8 cellular contexts compared by ENCODE assay signal in genomic region chr5:172113036-172113435, GRCh38.
A peak's percentile ranks its signal among the peaks of the same experiment; 100 is the strongest.
DNase-seq lines count a peak whose midpoint lies in the region; ATAC-seq and TF ChIP-seq lines count a peak whose summit lies in the region.

No MANE protein-coding gene starts in this region.

- H3K4me3 ChIP-seq in trophoblast cell (ENCODE audit: low read depth, low read length) (no peak overlapping the region), ovary (no peak overlapping the region)

- no peak overlapping the region for H2BK120ac ChIP-seq in trophoblast cell (ENCODE audit: insufficient read depth, low read length, poor library complexity)

- no peak for TF ChIP-seq EP300 in ovary (IDR thresholded peaks at IDR 0.05)

- H3K27ac ChIP-seq in trophoblast cell (ENCODE audit: low read depth, low read length) (no peak overlapping the region), ovary (no peak overlapping the region)

- H3K4ac ChIP-seq in trophoblast cell (ENCODE audit: low read depth, low read length), result no peak overlapping the region

- H3K4me1 ChIP-seq in trophoblast cell (ENCODE audit: control insufficient read depth in 1 of 2, insufficient read depth in 2 of 2, low read length in 2 of 2), result peaks cover 4 to 6% of the 10 kb centered on the region in 2 experiments
- peaks cover 4% of the 10 kb centered on the region for H3K4me1 ChIP-seq in ovary (ENCODE audit: insufficient read depth)

- H3K4me1 Mint-ChIP-seq in T-helper 2 cell treated with Interferon-gamma antibody and Interleukin-4, amounts not matched to agents 5 μg/mL and 100 μg/mL, for 36 hours (ENCODE audit: low read depth), result peaks cover 70% of the 10 kb centered on the region
- H3K4me1 Mint-ChIP-seq in activated naive CD8-positive, alpha-beta T cell treated with anti-CD3 and anti-CD28 coated beads, Interleukin-2, amount 50 U/mL, for 24 hours, result peaks cover 82% of the 10 kb centered on the region

- TF ChIP-seq CTCF in ovary (IDR thresholded peaks at IDR 0.05), result no peak

- H3K27ac Mint-ChIP-seq in T-helper 2 cell treated with Interferon-gamma antibody and Interleukin-4, amounts not matched to agents 5 μg/mL and 100 μg/mL, for 36 hours, result peak overlapping the region; percentile 92
- peak overlapping the region; percentile 90 for H3K27ac Mint-ChIP-seq in activated naive CD8-positive, alpha-beta T cell treated with anti-CD3 and anti-CD28 coated beads, Interleukin-2, amount 50 U/mL, for 24 hours

- H2AK5ac ChIP-seq in trophoblast cell (ENCODE audit: low read length), result no peak overlapping the region

- no peak overlapping the region for H4K12ac ChIP-seq in trophoblast cell (ENCODE audit: low read depth, low read length)

- ATAC-seq in GM18498 (IDR thresholded peaks at IDR 0.05; ENCODE audit: unreplicated experiment), result peak; percentile 30
- peak; percentile 14 for ATAC-seq in activated naive CD8-positive, alpha-beta T cell treated with anti-CD3 and anti-CD28 coated beads, Interleukin-2, amount 50 U/mL, for 24 hours
- ATAC-seq in HG03457 (IDR thresholded peaks at IDR 0.05; ENCODE audit: unreplicated experiment), result no peak
- no peak for ATAC-seq in GM21447 (IDR thresholded peaks at IDR 0.05; ENCODE audit: unreplicated experiment)

- H3K79me1 ChIP-seq in trophoblast cell (ENCODE audit: low read length), result no peaks in the 10 kb centered on the region

- H3K79me2 ChIP-seq in trophoblast cell (ENCODE audit: control insufficient read depth, insufficient read depth, low read length, poor library complexity), result no peaks in the 10 kb centered on the region

- no peak overlapping the region for H2BK12ac ChIP-seq in trophoblast cell (ENCODE audit: low read length)

- H3K23ac ChIP-seq in trophoblast cell (ENCODE audit: low read length), result no peak overlapping the region

- no peak overlapping the region for H3K14ac ChIP-seq in trophoblast cell (ENCODE audit: low read length)

- no peaks in the 10 kb centered on the region for H3K27me3 Mint-ChIP-seq in T-helper 2 cell treated with Interferon-gamma antibody and Interleukin-4, amounts not matched to agents 5 μg/mL and 100 μg/mL, for 36 hours (ENCODE audit: low read depth)
- peaks cover 4% of the 10 kb centered on the region for H3K27me3 Mint-ChIP-seq in activated naive CD8-positive, alpha-beta T cell treated with anti-CD3 and anti-CD28 coated beads, Interleukin-2, amount 50 U/mL, for 24 hours

- no peak overlapping the region for H4K8ac ChIP-seq in trophoblast cell (ENCODE audit: low read depth, low read length)

- no peak overlapping the region for H4K91ac ChIP-seq in trophoblast cell (ENCODE audit: low read depth, low read length)

- H3K9me3 Mint-ChIP-seq in T-helper 2 cell treated with Interferon-gamma antibody and Interleukin-4, amounts not matched to agents 5 μg/mL and 100 μg/mL, for 36 hours, result peaks cover 5% of the 10 kb centered on the region
- peaks cover 4% of the 10 kb centered on the region for H3K9me3 Mint-ChIP-seq in activated naive CD8-positive, alpha-beta T cell treated with anti-CD3 and anti-CD28 coated beads, Interleukin-2, amount 50 U/mL, for 24 hours

- H3K9ac ChIP-seq in trophoblast cell (ENCODE audit: low read length), result no peak overlapping the region

- intact Hi-C loops in ovary (cut with DNase I), result loop anchor here in 1 of 4 donors (5.0 kb wide), 1 partner anchor 74 kb away; the partner anchor contains the start of gene STK10

- H3K9me3 ChIP-seq in trophoblast cell (ENCODE audit: insufficient read depth, low read depth, low read length) (peaks cover 1% of the 10 kb centered on the region), ovary (no peaks in the 10 kb centered on the region)

- H2AFZ ChIP-seq in trophoblast cell (ENCODE audit: insufficient read depth, low read length, poor library complexity), result no peak overlapping the region

- H3K36me3 ChIP-seq in trophoblast cell (ENCODE audit: control insufficient read depth in 1 of 2, insufficient read depth in 2 of 2, low read length in 2 of 2) (peaks cover 11 to 23% of the 10 kb centered on the region in 2 experiments), ovary (no peaks in the 10 kb centered on the region)

- H3K4me3 Mint-ChIP-seq in T-helper 2 cell treated with Interferon-gamma antibody and Interleukin-4, amounts not matched to agents 5 μg/mL and 100 μg/mL, for 36 hours, result peak overlapping the region; percentile 62
- H3K4me3 Mint-ChIP-seq in activated naive CD8-positive, alpha-beta T cell treated with anti-CD3 and anti-CD28 coated beads, Interleukin-2, amount 50 U/mL, for 24 hours, result peak overlapping the region; percentile 73

- no peak overlapping the region for H2BK5ac ChIP-seq in trophoblast cell (ENCODE audit: low read depth, low read length, poor library complexity)

- WGBS in trophoblast cell (ENCODE audit: extremely low coverage, insufficient coverage, insufficient read length), result no CpG with 5 or more reads among the region's 7 CpGs
- 92 to 98% (median 93%) methylated on average over 7 of the region's 7 CpGs for WGBS in ovary, 3 donors

- H3K36me3 Mint-ChIP-seq in T-helper 2 cell treated with Interferon-gamma antibody and Interleukin-4, amounts not matched to agents 5 μg/mL and 100 μg/mL, for 36 hours (ENCODE audit: low read depth), result peaks cover 69% of the 10 kb centered on the region
- H3K36me3 Mint-ChIP-seq in activated naive CD8-positive, alpha-beta T cell treated with anti-CD3 and anti-CD28 coated beads, Interleukin-2, amount 50 U/mL, for 24 hours (ENCODE audit: low read depth), result peaks cover 34% of the 10 kb centered on the region

- no peak overlapping the region for H3K18ac ChIP-seq in trophoblast cell (ENCODE audit: low read length)

- no peak for TF ChIP-seq POLR2A in ovary (IDR thresholded peaks at IDR 0.05)

- no peak overlapping the region for H3K4me2 ChIP-seq in trophoblast cell (ENCODE audit: low read length)

- H3K27me3 ChIP-seq in trophoblast cell (ENCODE audit: insufficient read depth, low read length) (no peaks in the 10 kb centered on the region), ovary (no peaks in the 10 kb centered on the region)

- peak; percentile 80 for DNase-seq in T-helper 2 cell treated with Interferon-gamma antibody and Interleukin-4, amounts not matched to agents 5 μg/mL and 100 μg/mL, for 36 hours (ENCODE audit: low spot score)
- peak; percentile 72 for DNase-seq in activated naive CD8-positive, alpha-beta T cell treated with anti-CD3 and anti-CD28 coated beads, Interleukin-2, amount 50 U/mL, for 24 hours
- peak; percentile 56 for DNase-seq in stimulated activated CD4-positive, alpha-beta T cell treated with anti-CD3 and anti-CD28 coated beads, Interleukin-4, amount 100 ng/mL, for 1 hour
- DNase-seq in trophoblast cell (no peak), ovary (no peak)

Comparison
In these comparisons a context has a peak if more than half of its experiments do, and no peak if none do; other contexts are left out.
1. ATAC-seq: peak in GM18498 (single experiment) and activated naive CD8-positive, alpha-beta T cell treated with anti-CD3 and anti-CD28 coated beads, Interleukin-2, amount 50 U/mL, for 24 hours (single experiment); none in HG03457 (single experiment) and GM21447 (single experiment).
2. DNase-seq: peak in T-helper 2 cell treated with Interferon-gamma antibody and Interleukin-4, amounts not matched to agents 5 μg/mL and 100 μg/mL, for 36 hours (single experiment), activated naive CD8-positive, alpha-beta T cell treated with anti-CD3 and anti-CD28 coated beads, Interleukin-2, amount 50 U/mL, for 24 hours (single experiment) and stimulated activated CD4-positive, alpha-beta T cell treated with anti-CD3 and anti-CD28 coated beads, Interleukin-4, amount 100 ng/mL, for 1 hour (single experiment); none in trophoblast cell (0 of 2) and ovary (0 of 5).